In the genomic region with DNA sequence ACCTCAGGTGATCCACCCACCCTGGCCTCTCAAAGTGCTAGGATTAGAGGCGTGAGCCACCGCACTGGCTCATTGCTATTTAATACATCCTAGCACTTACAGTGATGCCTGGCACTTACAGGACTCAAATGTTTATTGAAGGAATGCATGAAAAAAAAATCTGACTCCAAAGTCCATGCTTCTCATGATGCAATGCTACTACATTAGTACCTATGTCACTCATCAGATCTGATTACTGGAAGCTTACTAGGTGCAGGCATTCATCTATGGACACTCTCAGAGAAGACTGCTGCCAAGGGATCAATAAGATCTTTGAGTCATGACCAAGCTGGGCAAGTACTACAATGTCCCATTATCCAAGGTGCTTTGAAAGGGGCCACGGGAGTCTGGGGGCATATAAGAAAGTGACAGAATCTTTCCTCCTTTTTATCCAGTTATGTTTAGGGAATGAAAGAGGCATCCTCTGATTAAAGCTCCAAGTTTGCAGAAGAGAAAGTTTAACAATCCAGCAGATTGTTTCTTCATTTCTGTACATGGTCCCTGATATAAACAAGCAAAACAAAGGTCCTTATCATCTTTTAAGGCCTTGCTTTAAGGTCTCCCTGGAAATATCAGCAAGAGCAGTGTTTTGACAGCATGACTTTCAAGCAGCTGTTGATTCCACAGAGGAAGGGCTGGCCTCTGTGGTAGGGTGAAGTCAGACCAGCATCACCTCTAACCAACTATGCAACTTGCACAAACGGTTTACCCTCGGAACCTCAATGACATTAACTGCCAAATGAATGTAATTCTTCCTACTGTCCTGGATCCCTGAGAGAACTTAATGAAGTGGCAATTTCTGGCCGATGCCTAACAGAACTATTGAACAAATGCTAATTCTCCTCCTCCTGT, we compare ENCODE assay signal across 1 cellular context.
TF ChIP-seq lines count a peak whose summit lies in the region.

No MANE protein-coding gene starts in this region.

TF ChIP-seq in HepG2, 621 proteins besides CTCF, POLR2A, EP300 and RAD21 (continued from another document and continues in another):
- TF ChIP-seq, protein P1, sequence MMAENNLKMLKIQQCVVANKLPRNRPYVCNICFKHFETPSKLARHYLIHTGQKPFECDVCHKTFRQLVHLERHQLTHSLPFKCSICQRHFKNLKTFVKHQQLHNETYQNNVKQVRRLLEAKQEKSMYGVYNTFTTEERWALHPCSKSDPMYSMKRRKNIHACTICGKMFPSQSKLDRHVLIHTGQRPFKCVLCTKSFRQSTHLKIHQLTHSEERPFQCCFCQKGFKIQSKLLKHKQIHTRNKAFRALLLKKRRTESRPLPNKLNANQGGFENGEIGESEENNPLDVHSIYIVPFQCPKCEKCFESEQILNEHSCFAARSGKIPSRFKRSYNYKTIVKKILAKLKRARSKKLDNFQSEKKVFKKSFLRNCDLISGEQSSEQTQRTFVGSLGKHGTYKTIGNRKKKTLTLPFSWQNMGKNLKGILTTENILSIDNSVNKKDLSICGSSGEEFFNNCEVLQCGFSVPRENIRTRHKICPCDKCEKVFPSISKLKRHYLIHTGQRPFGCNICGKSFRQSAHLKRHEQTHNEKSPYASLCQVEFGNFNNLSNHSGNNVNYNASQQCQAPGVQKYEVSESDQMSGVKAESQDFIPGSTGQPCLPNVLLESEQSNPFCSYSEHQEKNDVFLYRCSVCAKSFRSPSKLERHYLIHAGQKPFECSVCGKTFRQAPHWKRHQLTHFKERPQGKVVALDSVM (CRISPR knock-in tag; IDR thresholded peaks at IDR 0.05): peak; percentile 30; the same call in 1 of the 2 replicates
- TF ChIP-seq NCOA5 (CRISPR knock-in tag; IDR thresholded peaks at IDR 0.05): no peak
- TF ChIP-seq FOXJ3 (CRISPR knock-in tag; IDR thresholded peaks at IDR 0.05; ENCODE audit: borderline replicate concordance): no peak
- peak; percentile 18 for TF ChIP-seq SMC3 (IDR thresholded peaks at IDR 0.05; ENCODE audit: low read length)
- TF ChIP-seq, protein P2, sequence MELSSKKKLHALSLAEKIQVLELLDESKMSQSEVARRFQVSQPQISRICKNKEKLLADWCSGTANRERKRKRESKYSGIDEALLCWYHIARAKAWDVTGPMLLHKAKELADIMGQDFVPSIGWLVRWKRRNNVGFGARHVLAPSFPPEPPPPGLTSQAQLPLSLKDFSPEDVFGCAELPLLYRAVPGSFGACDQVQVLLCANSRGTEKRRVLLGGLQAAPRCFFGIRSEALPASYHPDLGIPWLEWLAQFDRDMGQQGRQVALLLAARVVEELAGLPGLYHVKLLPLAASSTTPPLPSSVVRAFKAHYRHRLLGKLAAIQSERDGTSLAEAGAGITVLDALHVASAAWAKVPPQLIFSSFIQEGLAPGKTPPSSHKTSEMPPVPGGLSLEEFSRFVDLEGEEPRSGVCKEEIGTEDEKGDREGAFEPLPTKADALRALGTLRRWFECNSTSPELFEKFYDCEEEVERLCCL (CRISPR knock-in tag; IDR thresholded peaks at IDR 0.05; ENCODE audit: borderline replicate concordance): no peak
- no peak for TF ChIP-seq CBX2 (IDR thresholded peaks at IDR 0.05; ENCODE audit: low read depth, low read length)
- TF ChIP-seq CBX2 (CRISPR knock-in tag; IDR thresholded peaks at IDR 0.05; ENCODE audit: low read depth): no peak
- TF ChIP-seq KLF11 (CRISPR knock-in tag; IDR thresholded peaks at IDR 0.05): peak; percentile 41; the same call in 1 of the 2 replicates
- no peak for TF ChIP-seq JARID2 (CRISPR knock-in tag; IDR thresholded peaks at IDR 0.05; ENCODE audit: insufficient replicate concordance)
- TF ChIP-seq ZNF558 (CRISPR knock-in tag; IDR thresholded peaks at IDR 0.05; ENCODE audit: borderline replicate concordance): no peak
- TF ChIP-seq HOXA3 (CRISPR knock-in tag; IDR thresholded peaks at IDR 0.05): peak; percentile 28; the same call in 1 of the 2 replicates
- TF ChIP-seq FOXP1 (IDR thresholded peaks at IDR 0.05): no peak
- peak; percentile 48 for TF ChIP-seq FOXP1 (CRISPR knock-in tag; IDR thresholded peaks at IDR 0.05)
- TF ChIP-seq, protein P3, sequence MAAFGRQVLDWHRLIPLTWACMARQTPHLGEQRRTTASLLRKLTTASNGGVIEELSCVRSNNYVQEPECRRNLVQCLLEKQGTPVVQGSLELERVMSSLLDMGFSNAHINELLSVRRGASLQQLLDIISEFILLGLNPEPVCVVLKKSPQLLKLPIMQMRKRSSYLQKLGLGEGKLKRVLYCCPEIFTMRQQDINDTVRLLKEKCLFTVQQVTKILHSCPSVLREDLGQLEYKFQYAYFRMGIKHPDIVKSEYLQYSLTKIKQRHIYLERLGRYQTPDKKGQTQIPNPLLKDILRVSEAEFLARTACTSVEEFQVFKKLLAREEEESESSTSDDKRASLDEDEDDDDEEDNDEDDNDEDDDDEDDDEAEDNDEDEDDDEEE (CRISPR knock-in tag; IDR thresholded peaks at IDR 0.05): peak; percentile 49; the same call in 1 of the 2 replicates
- TF ChIP-seq, protein P4, sequence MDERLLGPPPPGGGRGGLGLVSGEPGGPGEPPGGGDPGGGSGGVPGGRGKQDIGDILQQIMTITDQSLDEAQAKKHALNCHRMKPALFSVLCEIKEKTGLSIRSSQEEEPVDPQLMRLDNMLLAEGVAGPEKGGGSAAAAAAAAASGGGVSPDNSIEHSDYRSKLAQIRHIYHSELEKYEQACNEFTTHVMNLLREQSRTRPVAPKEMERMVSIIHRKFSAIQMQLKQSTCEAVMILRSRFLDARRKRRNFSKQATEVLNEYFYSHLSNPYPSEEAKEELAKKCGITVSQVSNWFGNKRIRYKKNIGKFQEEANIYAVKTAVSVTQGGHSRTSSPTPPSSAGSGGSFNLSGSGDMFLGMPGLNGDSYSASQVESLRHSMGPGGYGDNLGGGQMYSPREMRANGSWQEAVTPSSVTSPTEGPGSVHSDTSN (CRISPR knock-in tag; IDR thresholded peaks at IDR 0.05): peak; percentile 57
- no peak for TF ChIP-seq ZNF619 (CRISPR knock-in tag; IDR thresholded peaks at IDR 0.05)
- no peak for TF ChIP-seq ZFP62 (CRISPR knock-in tag; IDR thresholded peaks at IDR 0.05)
- no peak for TF ChIP-seq ATF7-NPFF (CRISPR knock-in tag; IDR thresholded peaks at IDR 0.05; ENCODE audit: low read depth)
- peak; percentile 22; the same call in 1 of the 2 replicates for TF ChIP-seq GATAD1 (CRISPR knock-in tag; IDR thresholded peaks at IDR 0.05)
- no peak for TF ChIP-seq ZNF251 (CRISPR knock-in tag; IDR thresholded peaks at IDR 0.05)
- TF ChIP-seq ZNF282 (IDR thresholded peaks at IDR 0.05; ENCODE audit: partially characterized antibody): no peak
- peak; percentile 44; the same call in 1 of the 2 replicates for TF ChIP-seq ZSCAN9 (CRISPR knock-in tag; IDR thresholded peaks at IDR 0.05; ENCODE audit: borderline replicate concordance)
- TF ChIP-seq, protein P5, sequence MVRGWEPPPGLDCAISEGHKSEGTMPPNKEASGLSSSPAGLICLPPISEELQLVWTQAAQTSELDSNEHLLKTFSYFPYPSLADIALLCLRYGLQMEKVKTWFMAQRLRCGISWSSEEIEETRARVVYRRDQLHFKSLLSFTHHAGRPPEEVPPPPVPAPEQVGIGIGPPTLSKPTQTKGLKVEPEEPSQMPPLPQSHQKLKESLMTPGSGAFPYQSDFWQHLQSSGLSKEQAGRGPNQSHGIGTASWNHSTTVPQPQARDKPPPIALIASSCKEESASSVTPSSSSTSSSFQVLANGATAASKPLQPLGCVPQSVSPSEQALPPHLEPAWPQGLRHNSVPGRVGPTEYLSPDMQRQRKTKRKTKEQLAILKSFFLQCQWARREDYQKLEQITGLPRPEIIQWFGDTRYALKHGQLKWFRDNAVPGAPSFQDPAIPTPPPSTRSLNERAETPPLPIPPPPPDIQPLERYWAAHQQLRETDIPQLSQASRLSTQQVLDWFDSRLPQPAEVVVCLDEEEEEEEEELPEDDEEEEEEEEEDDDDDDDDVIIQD (CRISPR knock-in tag; IDR thresholded peaks at IDR 0.05; ENCODE audit: low read depth): peak; percentile 40; the same call in 1 of the 2 replicates
- TF ChIP-seq SP2 (CRISPR knock-in tag; IDR thresholded peaks at IDR 0.05): no peak
- TF ChIP-seq, protein P6, sequence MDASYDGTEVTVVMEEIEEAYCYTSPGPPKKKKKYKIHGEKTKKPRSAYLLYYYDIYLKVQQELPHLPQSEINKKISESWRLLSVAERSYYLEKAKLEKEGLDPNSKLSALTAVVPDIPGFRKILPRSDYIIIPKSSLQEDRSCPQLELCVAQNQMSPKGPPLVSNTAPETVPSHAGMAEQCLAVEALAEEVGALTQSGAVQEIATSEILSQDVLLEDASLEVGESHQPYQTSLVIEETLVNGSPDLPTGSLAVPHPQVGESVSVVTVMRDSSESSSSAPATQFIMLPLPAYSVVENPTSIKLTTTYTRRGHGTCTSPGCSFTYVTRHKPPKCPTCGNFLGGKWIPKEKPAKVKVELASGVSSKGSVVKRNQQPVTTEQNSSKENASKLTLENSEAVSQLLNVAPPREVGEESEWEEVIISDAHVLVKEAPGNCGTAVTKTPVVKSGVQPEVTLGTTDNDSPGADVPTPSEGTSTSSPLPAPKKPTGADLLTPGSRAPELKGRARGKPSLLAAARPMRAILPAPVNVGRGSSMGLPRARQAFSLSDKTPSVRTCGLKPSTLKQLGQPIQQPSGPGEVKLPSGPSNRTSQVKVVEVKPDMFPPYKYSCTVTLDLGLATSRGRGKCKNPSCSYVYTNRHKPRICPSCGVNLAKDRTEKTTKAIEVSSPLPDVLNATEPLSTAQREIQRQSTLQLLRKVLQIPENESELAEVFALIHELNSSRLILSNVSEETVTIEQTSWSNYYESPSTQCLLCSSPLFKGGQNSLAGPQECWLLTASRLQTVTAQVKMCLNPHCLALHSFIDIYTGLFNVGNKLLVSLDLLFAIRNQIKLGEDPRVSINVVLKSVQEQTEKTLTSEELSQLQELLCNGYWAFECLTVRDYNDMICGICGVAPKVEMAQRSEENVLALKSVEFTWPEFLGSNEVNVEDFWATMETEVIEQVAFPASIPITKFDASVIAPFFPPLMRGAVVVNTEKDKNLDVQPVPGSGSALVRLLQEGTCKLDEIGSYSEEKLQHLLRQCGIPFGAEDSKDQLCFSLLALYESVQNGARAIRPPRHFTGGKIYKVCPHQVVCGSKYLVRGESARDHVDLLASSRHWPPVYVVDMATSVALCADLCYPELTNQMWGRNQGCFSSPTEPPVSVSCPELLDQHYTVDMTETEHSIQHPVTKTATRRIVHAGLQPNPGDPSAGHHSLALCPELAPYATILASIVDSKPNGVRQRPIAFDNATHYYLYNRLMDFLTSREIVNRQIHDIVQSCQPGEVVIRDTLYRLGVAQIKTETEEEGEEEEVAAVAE (CRISPR knock-in tag; IDR thresholded peaks at IDR 0.05; ENCODE audit: borderline replicate concordance): no peak
- TF ChIP-seq ZNF484 (CRISPR knock-in tag; IDR thresholded peaks at IDR 0.05; ENCODE audit: borderline replicate concordance, low read depth): no peak
- TF ChIP-seq, protein P7, sequence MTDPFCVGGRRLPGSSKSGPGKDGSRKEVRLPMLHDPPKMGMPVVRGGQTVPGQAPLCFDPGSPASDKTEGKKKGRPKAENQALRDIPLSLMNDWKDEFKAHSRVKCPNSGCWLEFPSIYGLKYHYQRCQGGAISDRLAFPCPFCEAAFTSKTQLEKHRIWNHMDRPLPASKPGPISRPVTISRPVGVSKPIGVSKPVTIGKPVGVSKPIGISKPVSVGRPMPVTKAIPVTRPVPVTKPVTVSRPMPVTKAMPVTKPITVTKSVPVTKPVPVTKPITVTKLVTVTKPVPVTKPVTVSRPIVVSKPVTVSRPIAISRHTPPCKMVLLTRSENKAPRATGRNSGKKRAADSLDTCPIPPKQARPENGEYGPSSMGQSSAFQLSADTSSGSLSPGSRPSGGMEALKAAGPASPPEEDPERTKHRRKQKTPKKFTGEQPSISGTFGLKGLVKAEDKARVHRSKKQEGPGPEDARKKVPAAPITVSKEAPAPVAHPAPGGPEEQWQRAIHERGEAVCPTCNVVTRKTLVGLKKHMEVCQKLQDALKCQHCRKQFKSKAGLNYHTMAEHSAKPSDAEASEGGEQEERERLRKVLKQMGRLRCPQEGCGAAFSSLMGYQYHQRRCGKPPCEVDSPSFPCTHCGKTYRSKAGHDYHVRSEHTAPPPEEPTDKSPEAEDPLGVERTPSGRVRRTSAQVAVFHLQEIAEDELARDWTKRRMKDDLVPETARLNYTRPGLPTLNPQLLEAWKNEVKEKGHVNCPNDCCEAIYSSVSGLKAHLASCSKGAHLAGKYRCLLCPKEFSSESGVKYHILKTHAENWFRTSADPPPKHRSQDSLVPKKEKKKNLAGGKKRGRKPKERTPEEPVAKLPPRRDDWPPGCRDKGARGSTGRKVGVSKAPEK (CRISPR knock-in tag; IDR thresholded peaks at IDR 0.05; ENCODE audit: borderline replicate concordance): no peak
- TF ChIP-seq, protein P8, sequence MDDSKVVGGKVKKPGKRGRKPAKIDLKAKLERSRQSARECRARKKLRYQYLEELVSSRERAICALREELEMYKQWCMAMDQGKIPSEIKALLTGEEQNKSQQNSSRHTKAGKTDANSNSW (CRISPR knock-in tag; IDR thresholded peaks at IDR 0.05; ENCODE audit: borderline replicate concordance): no peak
- TF ChIP-seq, protein P9, sequence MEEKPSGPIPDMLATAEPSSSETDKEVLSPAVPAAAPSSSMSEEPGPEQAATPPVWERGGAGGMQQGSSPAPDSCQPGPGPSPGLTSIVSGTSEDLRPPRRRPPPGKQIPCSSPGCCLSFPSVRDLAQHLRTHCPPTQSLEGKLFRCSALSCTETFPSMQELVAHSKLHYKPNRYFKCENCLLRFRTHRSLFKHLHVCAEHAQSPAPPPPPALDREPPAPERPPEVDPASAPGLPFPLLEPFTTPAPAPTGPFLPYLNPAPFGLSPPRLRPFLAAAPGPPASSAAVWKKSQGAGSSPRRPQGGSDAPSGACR (CRISPR knock-in tag; IDR thresholded peaks at IDR 0.05): 0 out of 2 replicates have a peak, but pooled peaks have one; percentile 33
- peak; percentile 75 for TF ChIP-seq RXRB (CRISPR knock-in tag; IDR thresholded peaks at IDR 0.05; ENCODE audit: borderline replicate concordance)
- no peak for TF ChIP-seq ZNF672 (CRISPR knock-in tag; IDR thresholded peaks at IDR 0.05)
- TF ChIP-seq ZNF264 (CRISPR knock-in tag; IDR thresholded peaks at IDR 0.05): no peak
- no peak for TF ChIP-seq ZNF562 (CRISPR knock-in tag; IDR thresholded peaks at IDR 0.05; ENCODE audit: borderline replicate concordance)
- TF ChIP-seq, protein P10, sequence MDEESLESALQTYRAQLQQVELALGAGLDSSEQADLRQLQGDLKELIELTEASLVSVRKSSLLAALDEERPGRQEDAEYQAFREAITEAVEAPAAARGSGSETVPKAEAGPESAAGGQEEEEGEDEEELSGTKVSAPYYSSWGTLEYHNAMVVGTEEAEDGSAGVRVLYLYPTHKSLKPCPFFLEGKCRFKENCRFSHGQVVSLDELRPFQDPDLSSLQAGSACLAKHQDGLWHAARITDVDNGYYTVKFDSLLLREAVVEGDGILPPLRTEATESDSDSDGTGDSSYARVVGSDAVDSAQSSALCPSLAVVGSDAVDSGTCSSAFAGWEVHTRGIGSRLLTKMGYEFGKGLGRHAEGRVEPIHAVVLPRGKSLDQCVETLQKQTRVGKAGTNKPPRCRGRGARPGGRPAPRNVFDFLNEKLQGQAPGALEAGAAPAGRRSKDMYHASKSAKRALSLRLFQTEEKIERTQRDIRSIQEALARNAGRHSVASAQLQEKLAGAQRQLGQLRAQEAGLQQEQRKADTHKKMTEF (CRISPR knock-in tag; IDR thresholded peaks at IDR 0.05): peak; percentile 63; the same call in 1 of the 2 replicates
- TF ChIP-seq, protein P11, sequence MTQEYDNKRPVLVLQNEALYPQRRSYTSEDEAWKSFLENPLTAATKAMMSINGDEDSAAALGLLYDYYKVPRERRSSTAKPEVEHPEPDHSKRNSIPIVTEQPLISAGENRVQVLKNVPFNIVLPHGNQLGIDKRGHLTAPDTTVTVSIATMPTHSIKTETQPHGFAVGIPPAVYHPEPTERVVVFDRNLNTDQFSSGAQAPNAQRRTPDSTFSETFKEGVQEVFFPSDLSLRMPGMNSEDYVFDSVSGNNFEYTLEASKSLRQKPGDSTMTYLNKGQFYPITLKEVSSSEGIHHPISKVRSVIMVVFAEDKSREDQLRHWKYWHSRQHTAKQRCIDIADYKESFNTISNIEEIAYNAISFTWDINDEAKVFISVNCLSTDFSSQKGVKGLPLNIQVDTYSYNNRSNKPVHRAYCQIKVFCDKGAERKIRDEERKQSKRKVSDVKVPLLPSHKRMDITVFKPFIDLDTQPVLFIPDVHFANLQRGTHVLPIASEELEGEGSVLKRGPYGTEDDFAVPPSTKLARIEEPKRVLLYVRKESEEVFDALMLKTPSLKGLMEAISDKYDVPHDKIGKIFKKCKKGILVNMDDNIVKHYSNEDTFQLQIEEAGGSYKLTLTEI (CRISPR knock-in tag; conservative IDR thresholded peaks at IDR 0.05): no peak
